ENCODE assay signal across 1 cellular context in the genomic region with DNA sequence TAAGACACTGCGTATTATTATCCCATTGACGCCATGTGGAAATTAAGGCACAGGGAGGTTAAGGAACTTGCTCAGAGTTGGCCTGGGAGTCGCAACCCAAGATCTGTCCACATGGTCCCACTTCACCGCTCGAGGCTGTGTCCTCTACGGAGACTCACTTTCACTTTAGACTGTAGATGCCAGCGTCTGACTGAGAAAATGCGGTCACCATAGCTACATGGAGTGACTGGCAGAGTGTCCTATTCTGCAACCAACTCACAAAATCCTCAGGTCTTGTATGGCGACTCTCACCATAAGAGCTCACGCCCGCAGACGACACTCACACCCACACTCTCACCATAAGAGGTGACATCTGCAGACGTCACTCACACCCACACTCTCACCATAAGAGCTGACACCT.
TF ChIP-seq lines count a peak whose summit lies in the region.

No MANE protein-coding gene starts in this region.

TF ChIP-seq in HepG2, 621 proteins besides CTCF, POLR2A, EP300 and RAD21 (continued from another document):
- TF ChIP-seq, protein P1, sequence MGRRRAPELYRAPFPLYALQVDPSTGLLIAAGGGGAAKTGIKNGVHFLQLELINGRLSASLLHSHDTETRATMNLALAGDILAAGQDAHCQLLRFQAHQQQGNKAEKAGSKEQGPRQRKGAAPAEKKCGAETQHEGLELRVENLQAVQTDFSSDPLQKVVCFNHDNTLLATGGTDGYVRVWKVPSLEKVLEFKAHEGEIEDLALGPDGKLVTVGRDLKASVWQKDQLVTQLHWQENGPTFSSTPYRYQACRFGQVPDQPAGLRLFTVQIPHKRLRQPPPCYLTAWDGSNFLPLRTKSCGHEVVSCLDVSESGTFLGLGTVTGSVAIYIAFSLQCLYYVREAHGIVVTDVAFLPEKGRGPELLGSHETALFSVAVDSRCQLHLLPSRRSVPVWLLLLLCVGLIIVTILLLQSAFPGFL (CRISPR knock-in tag; IDR thresholded peaks at IDR 0.05) = no peak
- TF ChIP-seq PRPF4 (IDR thresholded peaks at IDR 0.05; ENCODE audit: low read depth, low read length, poor library complexity, severe bottlenecking) = no peak
- TF ChIP-seq, protein P2, sequence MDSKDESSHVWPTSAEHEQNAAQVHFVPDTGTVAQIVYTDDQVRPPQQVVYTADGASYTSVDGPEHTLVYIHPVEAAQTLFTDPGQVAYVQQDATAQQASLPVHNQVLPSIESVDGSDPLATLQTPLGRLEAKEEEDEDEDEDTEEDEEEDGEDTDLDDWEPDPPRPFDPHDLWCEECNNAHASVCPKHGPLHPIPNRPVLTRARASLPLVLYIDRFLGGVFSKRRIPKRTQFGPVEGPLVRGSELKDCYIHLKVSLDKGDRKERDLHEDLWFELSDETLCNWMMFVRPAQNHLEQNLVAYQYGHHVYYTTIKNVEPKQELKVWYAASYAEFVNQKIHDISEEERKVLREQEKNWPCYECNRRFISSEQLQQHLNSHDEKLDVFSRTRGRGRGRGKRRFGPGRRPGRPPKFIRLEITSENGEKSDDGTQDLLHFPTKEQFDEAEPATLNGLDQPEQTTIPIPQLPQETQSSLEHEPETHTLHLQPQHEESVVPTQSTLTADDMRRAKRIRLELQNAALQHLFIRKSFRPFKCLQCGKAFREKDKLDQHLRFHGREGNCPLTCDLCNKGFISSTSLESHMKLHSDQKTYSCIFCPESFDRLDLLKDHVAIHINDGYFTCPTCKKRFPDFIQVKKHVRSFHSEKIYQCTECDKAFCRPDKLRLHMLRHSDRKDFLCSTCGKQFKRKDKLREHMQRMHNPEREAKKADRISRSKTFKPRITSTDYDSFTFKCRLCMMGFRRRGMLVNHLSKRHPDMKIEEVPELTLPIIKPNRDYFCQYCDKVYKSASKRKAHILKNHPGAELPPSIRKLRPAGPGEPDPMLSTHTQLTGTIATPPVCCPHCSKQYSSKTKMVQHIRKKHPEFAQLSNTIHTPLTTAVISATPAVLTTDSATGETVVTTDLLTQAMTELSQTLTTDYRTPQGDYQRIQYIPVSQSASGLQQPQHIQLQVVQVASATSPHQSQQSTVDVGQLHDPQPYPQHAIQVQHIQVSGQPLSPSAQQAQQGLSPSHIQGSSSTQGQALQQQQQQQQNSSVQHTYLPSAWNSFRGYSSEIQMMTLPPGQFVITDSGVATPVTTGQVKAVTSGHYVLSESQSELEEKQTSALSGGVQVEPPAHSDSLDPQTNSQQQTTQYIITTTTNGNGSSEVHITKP (CRISPR knock-in tag; IDR thresholded peaks at IDR 0.05; ENCODE audit: low read depth) = no peak
